9 cellular contexts compared by ENCODE assay signal in genomic region chr6:16591681-16592549, GRCh38.
A peak's percentile ranks its signal among the peaks of the same experiment; 100 is the strongest.
DNase-seq lines count a peak whose midpoint lies in the region; ATAC-seq, FAIRE-seq and TF ChIP-seq lines count a peak whose summit lies in the region.
"Had no signal": no experiment of that assay in that cellular context is flagged by ENCODE, and none has a peak within 500 bp of the region (broad histone marks: within the 10 kb centered on the region; RNA-seq: fewer than 3 reads in every experiment).

No MANE protein-coding gene starts in this region.

- POLR2A ChIA-PET in GM12878 (lab: Charles Lee), result interaction anchor here (0.6 to 1.8 kb wide), 7 partner anchors 9 to 172 kb away, joined by 3 to 6 read pairs (median 3); no protein-coding TSS in a partner anchor

- TF ChIP-seq CTCF in GM12878 (IDR thresholded peaks at IDR 0.05 in 2 of 3, conservative IDR thresholded peaks at IDR 0.05 in 1 of 3; ENCODE audit: control insufficient read depth in 2 of 3, extremely low read depth in 1 of 3, insufficient read depth in 1 of 3, low read depth in 3 of 3, low read length in 3 of 3) (no peak), uterus (IDR thresholded peaks at IDR 0.05) (no peak)

- TSS peak; percentile 99 for BruUV-seq in GM12878 (replicated peaks; lab: Mats Ljungman, UMichigan)

- no peak for TF ChIP-seq POLR2A in GM12878 (IDR thresholded peaks at IDR 0.05; ENCODE audit: low read depth, low read length)
- TF ChIP-seq POLR2A in uterus (IDR thresholded peaks at IDR 0.05), result no peak

- RAD21 ChIA-PET in GM12878 (lab: Charles Lee; ENCODE audit: unreplicated experiment), result interaction anchor here (0.9 to 3.4 kb wide), 26 partner anchors 9 to 178 kb away, joined by 3 to 31 read pairs (median 7); partner anchors contain the start of gene ATXN1

- TF ChIP-seq RAD21 in GM12878 (IDR thresholded peaks at IDR 0.05; ENCODE audit: insufficient read depth, low read depth, low read length), result no peak; the same call in 1 of the 2 replicates

- H2AFZ ChIP-seq in GM12878 (ENCODE audit: control insufficient read depth, low read depth, low read length), result peak overlapping the region; percentile 48

- H3K4me1 ChIP-seq in GM12878 (ENCODE audit: control insufficient read depth, insufficient read depth, low read length) (peaks cover 31% of the 10 kb centered on the region), uterus (no peaks in the 10 kb centered on the region)

- ATAC-seq in GM19395 (IDR thresholded peaks at IDR 0.05; ENCODE audit: unreplicated experiment), result peak; percentile 79
- ATAC-seq in HG03108 (IDR thresholded peaks at IDR 0.05; ENCODE audit: unreplicated experiment), result peak; percentile 86
- ATAC-seq in GM12878, result peak; percentile 90
- ATAC-seq: left lung had no signal

- H3K4me2 ChIP-seq in GM12878 (ENCODE audit: control insufficient read depth, insufficient read depth), result peak overlapping the region; percentile 90

- H3K79me2 ChIP-seq in GM12878 (ENCODE audit: control insufficient read depth, insufficient read depth, low read length), result no peaks in the 10 kb centered on the region

- H3K9me3 ChIP-seq in GM12878 (replicated peaks; ENCODE audit: control insufficient read depth, insufficient read depth, low read length) (no peaks in the 10 kb centered on the region; the same call in 1 of the 3 replicates), uterus (no peaks in the 10 kb centered on the region)
- H3K9me3 ChIP-seq: left lung had no signal

- H3K27me3 ChIP-seq in GM12878 (replicated peaks in 1 of 2; ENCODE audit: control insufficient read depth in 2 of 2, insufficient read depth in 2 of 2, low read length in 1 of 2) (no peaks in the 10 kb centered on the region), uterus (no peaks in the 10 kb centered on the region)
- H3K27me3 ChIP-seq: left lung had no signal

- H4K20me1 ChIP-seq in GM12878 (ENCODE audit: control insufficient read depth, insufficient read depth), result no peaks in the 10 kb centered on the region

- H3K36me3 ChIP-seq in GM12878 (ENCODE audit: control insufficient read depth in 2 of 2, insufficient read depth in 2 of 2, low read length in 1 of 2), result no peaks in the 10 kb centered on the region
- no peaks in the 10 kb centered on the region for H3K36me3 ChIP-seq in uterus
- H3K36me3 ChIP-seq: left lung had no signal

- CTCF ChIA-PET in GM12878 (lab: Yijun Ruan, JAX), result interaction anchor here (0.6 to 2.5 kb wide), 22 partner anchors 9 to 259 kb away, joined by 3 to 17 read pairs (median 5); no protein-coding TSS in a partner anchor

- in situ Hi-C loops in GM12878 (cut with MboI), result loop anchor here (5.0 kb wide), 1 partner anchor 120 kb away; no protein-coding TSS in a partner anchor

- SMC1A ChIA-PET in GM12878 (lab: Charles Lee; ENCODE audit: uncharacterized antibody, unreplicated experiment), result interaction anchor here (0.7 to 10.7 kb wide), 32 partner anchors 9 to 758 kb away, joined by 3 to 98 read pairs (median 4); no protein-coding TSS in a partner anchor

- no peak for FAIRE-seq in GM12878 (lab: Jason Lieb, UNC)

- peak overlapping the region; percentile 89 for H3K27ac ChIP-seq in GM12878 (ENCODE audit: control insufficient read depth, insufficient read depth)
- H3K27ac ChIP-seq in uterus, result no peak overlapping the region
- H3K27ac ChIP-seq: left lung had no signal

- H3K9ac ChIP-seq in GM12878 (ENCODE audit: control insufficient read depth, insufficient read depth, low read length), result peak overlapping the region; percentile 66

- intact Hi-C loops in GM12878 (cut with micrococcal nuclease; ENCODE audit: unreplicated experiment) (loop anchor here (1.0 to 5.0 kb wide), 7 partner anchors 44 to 172 kb away; no protein-coding TSS in a partner anchor), uterus (cut with DNase I; ENCODE audit: low total_unique reads) (no loop called here)

- whole genome bisulfite sequencing in GM12878 (ENCODE audit: insufficient coverage, insufficient replicate concordance, low lambda C conversion rate, missing lambda C conversion rate), result 12% methylated on average over 13 of the region's 13 CpGs

- H3K4me3 ChIP-seq in GM08714 (ENCODE audit: low read length) (peak overlapping the region; percentile 30; the same call in 1 of the 2 replicates), GM12878 (peak overlapping the region; percentile 43; the same call in 1 of the 2 replicates), uterus (no peak overlapping the region)
- H3K4me3 ChIP-seq: left lung had no signal

- DNase-seq in GM12878 (ENCODE audit: low read depth, low spot score), result peak; percentile 85
- no peak for DNase-seq in NCI-H524 (lab: John Stamatoyannopoulos, UW)
- no peak for DNase-seq in NCI-H226
- no peak for DNase-seq in uterus
- DNase-seq in DMS79 treated with DMSO at 0.1 percent for 48 hours (lab: John Stamatoyannopoulos, UW), result no peak
- DNase-seq: left lung had no signal

- TF ChIP-seq EP300 in GM12878 (IDR thresholded peaks at IDR 0.05; ENCODE audit: borderline replicate concordance in 1 of 2, control insufficient read depth in 1 of 2, low read depth in 2 of 2, low read length in 2 of 2), result peak; percentile 90 to 96; a peak in 3 of 4 replicates

TF ChIP-seq in GM12878, 131 proteins besides CTCF, POLR2A, EP300 and RAD21 (continues in another document):
- peak; percentile 89 for TF ChIP-seq ATF2 (IDR thresholded peaks at IDR 0.05; ENCODE audit: low read length)
- peak; percentile 68; the same call in 1 of the 2 replicates for TF ChIP-seq TCF7 (IDR thresholded peaks at IDR 0.05; ENCODE audit: borderline replicate concordance)
- no peak for TF ChIP-seq HDGF (IDR thresholded peaks at IDR 0.05)
- peak; percentile 78; the same call in 1 of the 2 replicates for TF ChIP-seq BMI1 (IDR thresholded peaks at IDR 0.05; ENCODE audit: borderline replicate concordance)
- no peak for TF ChIP-seq KDM1A (IDR thresholded peaks at IDR 0.05; ENCODE audit: borderline replicate concordance)
- peak; percentile 51; the same call in 1 of the 2 replicates for TF ChIP-seq GABPA (IDR thresholded peaks at IDR 0.05; ENCODE audit: low read depth)
- peak in 1 of 2 experiments; percentile 32; a peak in 1 of 4 replicates for TF ChIP-seq CEBPB (IDR thresholded peaks at IDR 0.05; ENCODE audit: borderline replicate concordance in 1 of 2, low read depth in 2 of 2, low read length in 2 of 2)
- no peak for TF ChIP-seq SUZ12 (IDR thresholded peaks at IDR 0.05; ENCODE audit: unreplicated experiment)
- TF ChIP-seq HDAC2 (IDR thresholded peaks at IDR 0.05), result 0 out of 2 replicates have a peak, but pooled peaks have one; percentile 50
- no peak for TF ChIP-seq HDAC6 (IDR thresholded peaks at IDR 0.05; ENCODE audit: unreplicated experiment)
- TF ChIP-seq DPF2 (IDR thresholded peaks at IDR 0.05), result peak; percentile 93
- peak; percentile 87; the same call in 1 of the 2 replicates for TF ChIP-seq RELB (IDR thresholded peaks at IDR 0.05; ENCODE audit: low read depth)
- peak; percentile 72 for TF ChIP-seq BCL11A (IDR thresholded peaks at IDR 0.05; ENCODE audit: low read depth, low read length)
- peak; percentile 47; the same call in 1 of the 2 replicates for TF ChIP-seq POLR2AphosphoS5 (IDR thresholded peaks at IDR 0.05; ENCODE audit: low read length)
- peak; percentile 59 for TF ChIP-seq E2F8 (IDR thresholded peaks at IDR 0.05; ENCODE audit: low read depth, partially characterized antibody)
- TF ChIP-seq MTA2 (IDR thresholded peaks at IDR 0.05; ENCODE audit: low read depth), result peak; percentile 98
- no peak for TF ChIP-seq SREBF1 (IDR thresholded peaks at IDR 0.05; ENCODE audit: low read length)
- TF ChIP-seq ESRRA (IDR thresholded peaks at IDR 0.05; ENCODE audit: low read length), result no peak; the same call in 1 of the 2 replicates

Comparison
In these comparisons a context has a peak if more than half of its experiments do, and no peak if none do; other contexts are left out.
1. H3K4me3 ChIP-seq: peak in GM08714 (single experiment) and GM12878 (single experiment); none in uterus (0 of 2).
2. Peak in every context shown above with its lines, with median percentiles within 50 percentile points of each other: ATAC-seq.